24 cellular contexts compared by ENCODE assay signal in genomic region chr21:35703704-35704103, GRCh38.
A peak's percentile ranks its signal among the peaks of the same experiment; 100 is the strongest.
DNase-seq lines count a peak whose midpoint lies in the region; ATAC-seq, FAIRE-seq and TF ChIP-seq lines count a peak whose summit lies in the region.
"Had no signal": no experiment of that assay in that cellular context is flagged by ENCODE, and none has a peak within 500 bp of the region (broad histone marks: within the 10 kb centered on the region; RNA-seq: fewer than 3 reads in every experiment).

No MANE protein-coding gene starts in this region.

- in situ Hi-C loops in HepG2 (cut with HindIII; ENCODE audit: extremely low pct_ligation_motif_present, low pct_unique_long_range_greater_than_20kb) (no loop called here), K562 (cut with MboI) (no loop called here)

- H3K9me3 ChIP-seq in HepG2 (ENCODE audit: low read length) (no peaks in the 10 kb centered on the region), right lobe of liver (no peaks in the 10 kb centered on the region), K562 (replicated peaks; ENCODE audit: control insufficient read depth, insufficient read depth, low read depth, low read length) (no peaks in the 10 kb centered on the region), osteoblast (ENCODE audit: low read depth, low read length) (no peaks in the 10 kb centered on the region)
- H3K9me3 ChIP-seq: BE2C, BLaER1 had no signal

- FAIRE-seq in HepG2 (lab: Jason Lieb, UNC), result no peak
- FAIRE-seq in K562 (lab: Jason Lieb, UNC), result no peak
- FAIRE-seq: GM12878, GM12892, GM18507 had no signal

- H3K4me2 ChIP-seq in HepG2 (ENCODE audit: low read depth, low read length), result no peak overlapping the region
- no peak overlapping the region for H3K4me2 ChIP-seq in K562 (ENCODE audit: insufficient read depth, low read length)
- no peak overlapping the region for H3K4me2 ChIP-seq in osteoblast (ENCODE audit: insufficient read depth, low read length)
- H3K4me2 ChIP-seq: BLaER1 had no signal

- peaks cover 3% of the 10 kb centered on the region for H3K9me1 ChIP-seq in K562 (ENCODE audit: control insufficient read depth, insufficient read depth, low read length)

- CTCF ChIA-PET in HepG2 (lab: Yijun Ruan, JAX; ENCODE audit: low intra/inter-chr PET ratio, low total read pairs), result no interaction called here
- CTCF ChIA-PET in K562 (lab: Yijun Ruan, JAX; ENCODE audit: low intra/inter-chr PET ratio), result no interaction called here

- H3K4me1 ChIP-seq in HepG2 (ENCODE audit: insufficient read depth, low read length), result no peaks in the 10 kb centered on the region
- H3K4me1 ChIP-seq in right lobe of liver, result peaks cover 0 to under 1% (median 0%) of the 10 kb centered on the region in 4 donors
- no peaks in the 10 kb centered on the region for H3K4me1 ChIP-seq in K562 (replicated peaks in 1 of 2; ENCODE audit: control insufficient read depth in 2 of 2, insufficient read depth in 2 of 2, low read length in 2 of 2)
- no peaks in the 10 kb centered on the region for H3K4me1 ChIP-seq in osteoblast (ENCODE audit: insufficient read depth, low read length)
- H3K4me1 ChIP-seq: BE2C, BLaER1 had no signal

- ATAC-seq in HepG2 (no peak), right lobe of liver (no peak), K562 (no peak), GM19328 (IDR thresholded peaks at IDR 0.05; ENCODE audit: unreplicated experiment) (no peak)
- ATAC-seq: GM12878 had no signal

- TF ChIP-seq RAD21 in HepG2 (CRISPR knock-in tag; IDR thresholded peaks at IDR 0.05), result no peak
- TF ChIP-seq RAD21 in K562 (CRISPR knock-in tag; conservative IDR thresholded peaks at IDR 0.05 in 1 of 2, IDR thresholded peaks at IDR 0.05 in 1 of 2), result no peak

- POLR2A ChIA-PET in HepG2 (lab: Yijun Ruan, JAX) (no interaction called here), K562 (lab: Yijun Ruan, JAX) (interaction anchor here (1.1 kb wide), 1 partner anchor 16 kb away, joined by 4 read pairs; no protein-coding TSS in a partner anchor)

- H3K9ac ChIP-seq in HepG2 (ENCODE audit: insufficient read depth, low read depth, low read length), result no peak overlapping the region
- H3K9ac ChIP-seq in K562 (ENCODE audit: insufficient read depth in 1 of 2, low read depth in 2 of 2, low read length in 2 of 2), result no peak overlapping the region
- H3K9ac ChIP-seq: BLaER1 had no signal

- H3K4me3 ChIP-seq in HepG2 (replicated peaks in 1 of 3; ENCODE audit: insufficient read depth in 1 of 3, low read depth in 2 of 3, low read length in 3 of 3) (no peak overlapping the region), right lobe of liver (no peak overlapping the region), K562 (no peak overlapping the region), osteoblast (ENCODE audit: insufficient read depth, low read length) (no peak overlapping the region)
- H3K4me3 ChIP-seq: BLaER1, GM12878 had no signal

- no peak for TF ChIP-seq CTCF in HepG2 (CRISPR knock-in tag; IDR thresholded peaks at IDR 0.05)
- TF ChIP-seq CTCF in right lobe of liver (IDR thresholded peaks at IDR 0.05), result no peak
- no peak for TF ChIP-seq CTCF in K562 (IDR thresholded peaks at IDR 0.05 in 2 of 3, conservative IDR thresholded peaks at IDR 0.05 in 1 of 3; ENCODE audit: insufficient read depth in 2 of 3, low read depth in 1 of 3, low read length in 3 of 3)
- TF ChIP-seq CTCF in osteoblast (IDR thresholded peaks at IDR 0.05; ENCODE audit: extremely low read depth, low read depth, low read length), result no peak

- TF ChIP-seq POLR2A in HepG2 (IDR thresholded peaks at IDR 0.05; ENCODE audit: insufficient read depth in 1 of 2, low read depth in 2 of 2, low read length in 2 of 2) (no peak), right lobe of liver (IDR thresholded peaks at IDR 0.05) (no peak), K562 (conservative IDR thresholded peaks at IDR 0.05) (no peak)

- WGBS in HepG2 (ENCODE audit: low lambda C conversion rate), result 94% methylated on average over 1 of the region's 1 CpG
- WGBS in right lobe of liver (ENCODE audit: insufficient coverage, low coverage, low lambda C conversion rate, missing lambda C conversion rate), result 91% methylated on average over 1 of the region's 1 CpG
- WGBS in K562 (ENCODE audit: insufficient coverage, low coverage, missing lambda C conversion rate), result 5% methylated on average over 1 of the region's 1 CpG

- intact Hi-C loops in HepG2 (cut with micrococcal nuclease; ENCODE audit: unreplicated experiment), result no loop called here
- intact Hi-C loops in right lobe of liver (cut with DNase I), result no loop called here
- intact Hi-C loops in K562 (cut with micrococcal nuclease), result no loop called here

- H3K27ac ChIP-seq in HepG2 (ENCODE audit: extremely low read length, insufficient read depth, low read length) (no peak overlapping the region), right lobe of liver (no peak overlapping the region), K562 (ENCODE audit: extremely low read depth, low read depth, low read length) (no peak overlapping the region), osteoblast (ENCODE audit: low read depth, low read length) (no peak overlapping the region)
- H3K27ac ChIP-seq: 22Rv1, BLaER1 had no signal

- TF ChIP-seq EP300 in HepG2 (IDR thresholded peaks at IDR 0.05; ENCODE audit: low read depth in 2 of 2, low read length in 2 of 2) (no peak), HepG2 (CRISPR knock-in tag; IDR thresholded peaks at IDR 0.05; ENCODE audit: borderline replicate concordance) (no peak), K562 (IDR thresholded peaks at IDR 0.05; ENCODE audit: low read length) (no peak)

- H2AFZ ChIP-seq in HepG2 (ENCODE audit: low read length), result no peak overlapping the region
- no peak overlapping the region for H2AFZ ChIP-seq in K562 (ENCODE audit: low read depth, low read length)
- H2AFZ ChIP-seq in osteoblast (ENCODE audit: low read length), result no peak overlapping the region

- DNase-seq in HepG2 (ENCODE audit: low spot score) (no peak), right lobe of liver (no peak), K562 (ENCODE audit: extremely low read depth in 1 of 4, low spot score in 3 of 4) (no peak), osteoblast (ENCODE audit: insufficient read length, low spot score, missing footprints) (peak; percentile 56), NCI-H2171 (lab: John Stamatoyannopoulos, UW) (no peak)
- DNase-seq: ACHN; BE2C; C1 segment of cervical spinal cord; CD4-positive, alpha-beta memory T cell; CD4-positive, CD25-positive, alpha-beta regulatory T cell; CD8-positive, alpha-beta memory T cell; COR-L47; DMS 273 treated with DMSO at 0.1 percent for 48 hours; DMS153; DMS53; DMS79; EL; GDM1 had no signal

- BruUV-seq in HepG2 (replicated peaks; lab: Mats Ljungman, UMichigan) (no TSS peak), K562 (replicated peaks; lab: Mats Ljungman, UMichigan) (no TSS peak)

- H3K79me2 ChIP-seq in HepG2 (ENCODE audit: insufficient read depth, low read length), result no peaks in the 10 kb centered on the region
- H3K79me2 ChIP-seq in K562 (ENCODE audit: control insufficient read depth, insufficient read depth, low read length), result no peaks in the 10 kb centered on the region
- H3K79me2 ChIP-seq in osteoblast (ENCODE audit: insufficient read depth, low read length), result no peaks in the 10 kb centered on the region

- no peaks in the 10 kb centered on the region for H4K20me1 ChIP-seq in HepG2 (ENCODE audit: insufficient read depth, low read length)
- 0 out of 2 replicates have a peak, but pooled peaks cover 3% of the 10 kb centered on the region for H4K20me1 ChIP-seq in K562 (replicated peaks; ENCODE audit: control insufficient read depth, insufficient read depth, low read length)
- no peaks in the 10 kb centered on the region for H4K20me1 ChIP-seq in osteoblast (ENCODE audit: insufficient read depth, low read length)
- H4K20me1 ChIP-seq: BLaER1 had no signal

- H3K36me3 ChIP-seq in HepG2 (replicated peaks in 1 of 2; ENCODE audit: control insufficient read depth in 1 of 2, insufficient read depth in 2 of 2, low read length in 2 of 2) (no peaks in the 10 kb centered on the region), right lobe of liver (no peaks in the 10 kb centered on the region), K562 (ENCODE audit: control insufficient read depth, insufficient read depth, low read length) (no peaks in the 10 kb centered on the region), osteoblast (ENCODE audit: insufficient read depth, low read length) (no peaks in the 10 kb centered on the region)
- H3K36me3 ChIP-seq: BE2C, BLaER1 had no signal

- H3K27me3 ChIP-seq in HepG2 (ENCODE audit: control insufficient read depth in 1 of 2, insufficient read depth in 2 of 2, low read length in 2 of 2) (no peaks in the 10 kb centered on the region), right lobe of liver (no peaks in the 10 kb centered on the region), K562 (ENCODE audit: control insufficient read depth in 2 of 2, insufficient read depth in 2 of 2, low read length in 2 of 2) (peaks cover 12 to 20% of the 10 kb centered on the region in 2 experiments), osteoblast (ENCODE audit: insufficient read depth, low read length) (peaks cover 7% of the 10 kb centered on the region)
- H3K27me3 ChIP-seq: BE2C, BLaER1 had no signal

TF ChIP-seq in HepG2, 621 proteins besides CTCF, POLR2A, EP300 and RAD21:
- TF ChIP-seq MAFK (conservative IDR thresholded peaks at IDR 0.05 in 1 of 2, IDR thresholded peaks at IDR 0.05 in 1 of 2; ENCODE audit: low read length in 2 of 2), result peak; percentile 94 to 96
- TF ChIP-seq, protein P1, sequence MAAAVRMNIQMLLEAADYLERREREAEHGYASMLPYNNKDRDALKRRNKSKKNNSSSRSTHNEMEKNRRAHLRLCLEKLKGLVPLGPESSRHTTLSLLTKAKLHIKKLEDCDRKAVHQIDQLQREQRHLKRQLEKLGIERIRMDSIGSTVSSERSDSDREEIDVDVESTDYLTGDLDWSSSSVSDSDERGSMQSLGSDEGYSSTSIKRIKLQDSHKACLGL (CRISPR knock-in tag; IDR thresholded peaks at IDR 0.05), result no peak
- TF ChIP-seq MAFF (IDR thresholded peaks at IDR 0.05; ENCODE audit: low read depth, low read length), result peak; percentile 95

TF ChIP-seq in K562, 482 proteins besides CTCF, POLR2A, EP300 and RAD21 (continues in another document):
- TF ChIP-seq C11orf30 (IDR thresholded peaks at IDR 0.05; ENCODE audit: low read depth) (peak; percentile 85), MAFK (IDR thresholded peaks at IDR 0.05; ENCODE audit: low read length) (peak; percentile 90), BCL6 (CRISPR knock-in tag; IDR thresholded peaks at IDR 0.05) (no peak), MAZ (CRISPR knock-in tag; conservative IDR thresholded peaks at IDR 0.05 in 1 of 2, IDR thresholded peaks at IDR 0.05 in 1 of 2) (no peak), ZNF316 (IDR thresholded peaks at IDR 0.05) (peak; percentile 94)
- TF ChIP-seq, protein P2, sequence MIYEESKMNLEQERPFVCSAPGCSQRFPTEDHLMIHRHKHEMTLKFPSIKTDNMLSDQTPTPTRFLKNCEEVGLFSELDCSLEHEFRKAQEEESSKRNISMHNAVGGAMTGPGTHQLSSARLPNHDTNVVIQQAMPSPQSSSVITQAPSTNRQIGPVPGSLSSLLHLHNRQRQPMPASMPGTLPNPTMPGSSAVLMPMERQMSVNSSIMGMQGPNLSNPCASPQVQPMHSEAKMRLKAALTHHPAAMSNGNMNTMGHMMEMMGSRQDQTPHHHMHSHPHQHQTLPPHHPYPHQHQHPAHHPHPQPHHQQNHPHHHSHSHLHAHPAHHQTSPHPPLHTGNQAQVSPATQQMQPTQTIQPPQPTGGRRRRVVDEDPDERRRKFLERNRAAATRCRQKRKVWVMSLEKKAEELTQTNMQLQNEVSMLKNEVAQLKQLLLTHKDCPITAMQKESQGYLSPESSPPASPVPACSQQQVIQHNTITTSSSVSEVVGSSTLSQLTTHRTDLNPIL (CRISPR knock-in tag; IDR thresholded peaks at IDR 0.05), result no peak

Comparison
In these comparisons a context has a peak if more than half of its experiments do, and no peak if none do; other contexts are left out.
1. Of the 241 proteins assayed by ChIP-seq in both HepG2 and K562: peak only in HepG2: none; only in K562: MAFG; in both: MAFF and MAFK; in neither: 238.